ENCODE assay signal across 12 cellular contexts in genomic region chr4:94036964-94037363, GRCh38.
DNase-seq lines count a peak whose midpoint lies in the region; ATAC-seq and TF ChIP-seq lines count a peak whose summit lies in the region.
"Had no signal": no experiment of that assay in that cellular context is flagged by ENCODE, and none has a peak within 500 bp of the region (broad histone marks: within the 10 kb centered on the region; RNA-seq: fewer than 3 reads in every experiment).

No MANE protein-coding gene starts in this region.

- ATAC-seq in GM21529 (IDR thresholded peaks at IDR 0.05; ENCODE audit: unreplicated experiment) (peak; percentile 93), HG03520 (IDR thresholded peaks at IDR 0.05; ENCODE audit: unreplicated experiment) (peak; percentile 80)

- in situ Hi-C loops in GM13976 (cut with MboI; ENCODE audit: low sequenced_read_pairs, unreplicated experiment): no loop called here

- TF ChIP-seq CTCF in GM13976 (IDR thresholded peaks at IDR 0.05; ENCODE audit: borderline replicate concordance, control extremely low read depth, extremely low read depth, insufficient read depth, missing control alignments): no peak

- DNase-seq in GM13976 (ENCODE audit: low spot score) (peak; percentile 6), iPS-NIHi11 (ENCODE audit: low spot score) (peak; percentile 12), NCI-H187 treated with DMSO at 0.1 percent for 48 hours (lab: John Stamatoyannopoulos, UW) (no peak), COR-L47 (lab: John Stamatoyannopoulos, UW) (no peak), midbrain (lab: John Stamatoyannopoulos, UW) (no peak)
- DNase-seq in activated CD4-positive, CD25-positive, alpha-beta regulatory T cell treated with anti-CD3 and anti-CD28 coated beads, Interleukin-2, amount 50 U/mL, for 72 hours: no peak
- DNase-seq: activated naive CD8-positive, alpha-beta T cell treated with anti-CD3 and anti-CD28 coated beads for 36 hours; DMS53; HCEC 1CT; NCI-H2227 treated with DMSO at 0.1 percent for 48 hours had no signal

Comparison
In these comparisons a context has a peak if more than half of its experiments do, and no peak if none do; other contexts are left out.
1. DNase-seq: peak in GM13976 (single experiment) and iPS-NIHi11 (single experiment); none in NCI-H187 treated with DMSO at 0.1 percent for 48 hours (single experiment), COR-L47 (single experiment), midbrain (single experiment) and activated CD4-positive, CD25-positive, alpha-beta regulatory T cell treated with anti-CD3 and anti-CD28 coated beads, Interleukin-2, amount 50 U/mL, for 72 hours (single experiment).